1 cellular context compared by ENCODE assay signal in the genomic region with DNA sequence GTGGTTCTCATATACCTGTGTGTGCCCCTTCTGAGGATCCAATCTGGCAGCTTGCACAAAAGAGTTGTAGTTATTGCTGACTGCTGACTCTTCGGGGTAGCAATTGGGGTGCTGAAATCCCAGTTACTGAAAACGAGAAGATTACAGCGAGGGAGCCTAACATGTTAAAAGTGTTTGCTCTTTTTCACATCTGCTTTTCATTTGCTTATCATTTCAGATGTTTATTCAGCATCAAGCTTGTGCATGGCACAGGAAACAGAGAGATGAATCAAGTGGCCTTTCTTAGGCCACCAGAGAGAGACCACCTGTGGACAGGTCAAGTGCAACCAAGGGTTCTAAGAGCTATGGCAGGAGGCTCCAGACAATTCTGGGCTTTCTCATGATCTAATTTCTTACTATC.
TF ChIP-seq lines count a peak whose summit lies in the region.

No MANE protein-coding gene starts in this region.

TF ChIP-seq in GM12878, 131 proteins besides CTCF, POLR2A, EP300 and RAD21 (continued from another document):
- TF ChIP-seq, protein P1, sequence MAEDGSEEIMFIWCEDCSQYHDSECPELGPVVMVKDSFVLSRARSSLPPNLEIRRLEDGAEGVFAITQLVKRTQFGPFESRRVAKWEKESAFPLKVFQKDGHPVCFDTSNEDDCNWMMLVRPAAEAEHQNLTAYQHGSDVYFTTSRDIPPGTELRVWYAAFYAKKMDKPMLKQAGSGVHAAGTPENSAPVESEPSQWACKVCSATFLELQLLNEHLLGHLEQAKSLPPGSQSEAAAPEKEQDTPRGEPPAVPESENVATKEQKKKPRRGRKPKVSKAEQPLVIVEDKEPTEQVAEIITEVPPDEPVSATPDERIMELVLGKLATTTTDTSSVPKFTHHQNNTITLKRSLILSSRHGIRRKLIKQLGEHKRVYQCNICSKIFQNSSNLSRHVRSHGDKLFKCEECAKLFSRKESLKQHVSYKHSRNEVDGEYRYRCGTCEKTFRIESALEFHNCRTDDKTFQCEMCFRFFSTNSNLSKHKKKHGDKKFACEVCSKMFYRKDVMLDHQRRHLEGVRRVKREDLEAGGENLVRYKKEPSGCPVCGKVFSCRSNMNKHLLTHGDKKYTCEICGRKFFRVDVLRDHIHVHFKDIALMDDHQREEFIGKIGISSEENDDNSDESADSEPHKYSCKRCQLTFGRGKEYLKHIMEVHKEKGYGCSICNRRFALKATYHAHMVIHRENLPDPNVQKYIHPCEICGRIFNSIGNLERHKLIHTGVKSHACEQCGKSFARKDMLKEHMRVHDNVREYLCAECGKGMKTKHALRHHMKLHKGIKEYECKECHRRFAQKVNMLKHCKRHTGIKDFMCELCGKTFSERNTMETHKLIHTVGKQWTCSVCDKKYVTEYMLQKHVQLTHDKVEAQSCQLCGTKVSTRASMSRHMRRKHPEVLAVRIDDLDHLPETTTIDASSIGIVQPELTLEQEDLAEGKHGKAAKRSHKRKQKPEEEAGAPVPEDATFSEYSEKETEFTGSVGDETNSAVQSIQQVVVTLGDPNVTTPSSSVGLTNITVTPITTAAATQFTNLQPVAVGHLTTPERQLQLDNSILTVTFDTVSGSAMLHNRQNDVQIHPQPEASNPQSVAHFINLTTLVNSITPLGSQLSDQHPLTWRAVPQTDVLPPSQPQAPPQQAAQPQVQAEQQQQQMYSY (CRISPR knock-in tag; IDR thresholded peaks at IDR 0.05), result no peak
- TF ChIP-seq, protein P2, sequence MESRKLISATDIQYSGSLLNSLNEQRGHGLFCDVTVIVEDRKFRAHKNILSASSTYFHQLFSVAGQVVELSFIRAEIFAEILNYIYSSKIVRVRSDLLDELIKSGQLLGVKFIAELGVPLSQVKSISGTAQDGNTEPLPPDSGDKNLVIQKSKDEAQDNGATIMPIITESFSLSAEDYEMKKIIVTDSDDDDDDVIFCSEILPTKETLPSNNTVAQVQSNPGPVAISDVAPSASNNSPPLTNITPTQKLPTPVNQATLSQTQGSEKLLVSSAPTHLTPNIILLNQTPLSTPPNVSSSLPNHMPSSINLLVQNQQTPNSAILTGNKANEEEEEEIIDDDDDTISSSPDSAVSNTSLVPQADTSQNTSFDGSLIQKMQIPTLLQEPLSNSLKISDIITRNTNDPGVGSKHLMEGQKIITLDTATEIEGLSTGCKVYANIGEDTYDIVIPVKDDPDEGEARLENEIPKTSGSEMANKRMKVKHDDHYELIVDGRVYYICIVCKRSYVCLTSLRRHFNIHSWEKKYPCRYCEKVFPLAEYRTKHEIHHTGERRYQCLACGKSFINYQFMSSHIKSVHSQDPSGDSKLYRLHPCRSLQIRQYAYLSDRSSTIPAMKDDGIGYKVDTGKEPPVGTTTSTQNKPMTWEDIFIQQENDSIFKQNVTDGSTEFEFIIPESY (IDR thresholded peaks at IDR 0.05), result no peak
- TF ChIP-seq EED (IDR thresholded peaks at IDR 0.05; ENCODE audit: low read depth) (no peak), NRF1 (conservative IDR thresholded peaks at IDR 0.05; ENCODE audit: low read depth, low read length) (no peak)
